In genomic region chrX:154734101-154734781, GRCh38 we compare ENCODE assay signal across 8 cellular contexts. TPM values are rescaled to one million over a fixed set of nuclear protein-coding genes. Genes with fewer than 3 reads are reported as not detected.
DNase-seq lines count a peak whose midpoint lies in the region; ATAC-seq and TF ChIP-seq lines count a peak whose summit lies in the region.

No MANE protein-coding gene starts in this region.

- DNase-seq in OCI-M1 (lab: John Stamatoyannopoulos, UW) (peak; percentile 58), neural crest cell (ENCODE audit: low read depth, low spot score) (no peak), NCI-H1930 (lab: John Stamatoyannopoulos, UW) (no peak), LoVo (ENCODE audit: low spot score) (no peak)

- H3K4me3 Mint-ChIP-seq in dendritic cell treated with granulocyte-macrophage colony-stimulating factor and Interleukin-4, amounts not matched to agents 40 ng/mL and 50 ng/mL, for 4 days, result peak overlapping the region; percentile 28
- H3K4me3 Mint-ChIP-seq in neural crest cell, result no peak overlapping the region

- H3K9me3 Mint-ChIP-seq in dendritic cell treated with granulocyte-macrophage colony-stimulating factor and Interleukin-4, amounts not matched to agents 40 ng/mL and 50 ng/mL, for 4 days, result no peaks in the 10 kb centered on the region
- H3K9me3 Mint-ChIP-seq in neural crest cell, result peaks cover 5% of the 10 kb centered on the region

- H3K27ac Mint-ChIP-seq in dendritic cell treated with granulocyte-macrophage colony-stimulating factor and Interleukin-4, amounts not matched to agents 40 ng/mL and 50 ng/mL, for 4 days, result peak overlapping the region; percentile 76
- peak overlapping the region; percentile 82 for H3K27ac Mint-ChIP-seq in neural crest cell (ENCODE audit: unreplicated experiment)

- peaks cover 30% of the 10 kb centered on the region for H3K36me3 Mint-ChIP-seq in dendritic cell treated with granulocyte-macrophage colony-stimulating factor and Interleukin-4, amounts not matched to agents 40 ng/mL and 50 ng/mL, for 4 days (ENCODE audit: low read depth)
- no peaks in the 10 kb centered on the region for H3K36me3 Mint-ChIP-seq in neural crest cell (ENCODE audit: low read depth)

- intact Hi-C loops in dendritic cell treated with granulocyte-macrophage colony-stimulating factor and Interleukin-4, amounts not matched to agents 40 ng/mL and 50 ng/mL, for 4 days (cut with micrococcal nuclease), result no loop called here

- TF ChIP-seq CTCF in neural crest cell (conservative IDR thresholded peaks at IDR 0.05), result no peak

- H3K27me3 Mint-ChIP-seq in dendritic cell treated with granulocyte-macrophage colony-stimulating factor and Interleukin-4, amounts not matched to agents 40 ng/mL and 50 ng/mL, for 4 days, result no peaks in the 10 kb centered on the region
- no peaks in the 10 kb centered on the region for H3K27me3 Mint-ChIP-seq in neural crest cell (ENCODE audit: low read depth)

- H3K4me1 Mint-ChIP-seq in dendritic cell treated with granulocyte-macrophage colony-stimulating factor and Interleukin-4, amounts not matched to agents 40 ng/mL and 50 ng/mL, for 4 days (ENCODE audit: low read depth), result peaks cover 79% of the 10 kb centered on the region
- H3K4me1 Mint-ChIP-seq in neural crest cell, result peaks cover 9% of the 10 kb centered on the region

- TF ChIP-seq POLR2A in GM19193 (IDR thresholded peaks at IDR 0.05; ENCODE audit: extremely low read depth, insufficient read depth, insufficient read length), result peak; percentile 18

- ATAC-seq in HG02870 (IDR thresholded peaks at IDR 0.05; ENCODE audit: unreplicated experiment) (no peak), HG03039 (IDR thresholded peaks at IDR 0.05; ENCODE audit: unreplicated experiment) (no peak)

RNA-seq across cellular contexts. Expression of gene GAB3, which starts 16.6 kb away (rescaled TPM):
- 0.07 and 0.12 TPM in 2 replicates for total RNA-seq in neural crest cell

RNA-seq across cellular contexts. Expression of gene DKC1, which starts 28.4 kb away (rescaled TPM):
- total RNA-seq in neural crest cell, result 81.0 and 83.5 TPM in 2 replicates
